Comparison of ENCODE assay signal across 1 cellular context in the genomic region with DNA sequence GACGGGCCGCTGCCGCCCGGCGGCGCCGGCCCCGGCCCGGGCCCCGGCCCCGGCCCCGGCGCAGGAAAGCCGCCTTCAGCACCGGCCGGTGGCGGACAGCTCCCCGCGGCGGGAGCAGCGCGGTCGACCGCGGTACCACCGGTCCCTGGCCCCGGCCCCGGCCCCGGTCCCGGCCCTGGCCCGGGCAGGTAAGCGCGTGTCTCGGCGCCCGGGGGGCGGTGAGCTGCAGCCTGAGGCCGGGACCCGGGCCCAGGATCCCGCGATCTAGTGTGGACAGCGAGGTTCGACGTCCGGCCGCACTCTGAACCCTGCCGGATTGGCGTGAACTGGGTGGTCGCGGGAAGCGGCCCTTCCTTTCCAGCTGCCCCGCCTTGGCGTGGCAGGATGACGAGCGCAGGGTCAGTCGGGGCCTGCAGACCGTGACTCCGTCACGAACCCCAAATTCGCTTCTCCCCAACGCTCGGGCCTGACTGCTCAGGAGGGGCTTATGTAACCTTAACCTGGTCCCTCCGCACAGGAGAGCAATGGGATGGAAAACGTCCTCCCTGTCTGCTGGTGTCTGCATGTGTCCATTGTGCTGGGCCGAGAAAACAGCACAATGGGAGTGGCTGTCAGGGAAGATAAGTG.
TF ChIP-seq lines count a peak whose summit lies in the region.

No MANE protein-coding gene starts in this region.

TF ChIP-seq in HepG2, 621 proteins besides CTCF, POLR2A, EP300 and RAD21 (continued from another document and continues in another):
- TF ChIP-seq RFXAP (CRISPR knock-in tag; IDR thresholded peaks at IDR 0.05; ENCODE audit: borderline replicate concordance) = 0 out of 2 replicates have a peak, but pooled peaks have one; percentile 35
- peak; percentile 67; the same call in 1 of the 2 replicates for TF ChIP-seq SRY (CRISPR knock-in tag; IDR thresholded peaks at IDR 0.05)
- TF ChIP-seq ZBTB8A (CRISPR knock-in tag; IDR thresholded peaks at IDR 0.05; ENCODE audit: borderline replicate concordance, low read depth) = no peak
- no peak; the same call in 1 of the 2 replicates for TF ChIP-seq ZMYM4 (CRISPR knock-in tag; IDR thresholded peaks at IDR 0.05)
- peak; percentile 96 for TF ChIP-seq HES4 (CRISPR knock-in tag; IDR thresholded peaks at IDR 0.05; ENCODE audit: borderline replicate concordance)
- TF ChIP-seq ZNF577 (CRISPR knock-in tag; IDR thresholded peaks at IDR 0.05; ENCODE audit: borderline replicate concordance, low read depth) = no peak
- TF ChIP-seq, protein P1, sequence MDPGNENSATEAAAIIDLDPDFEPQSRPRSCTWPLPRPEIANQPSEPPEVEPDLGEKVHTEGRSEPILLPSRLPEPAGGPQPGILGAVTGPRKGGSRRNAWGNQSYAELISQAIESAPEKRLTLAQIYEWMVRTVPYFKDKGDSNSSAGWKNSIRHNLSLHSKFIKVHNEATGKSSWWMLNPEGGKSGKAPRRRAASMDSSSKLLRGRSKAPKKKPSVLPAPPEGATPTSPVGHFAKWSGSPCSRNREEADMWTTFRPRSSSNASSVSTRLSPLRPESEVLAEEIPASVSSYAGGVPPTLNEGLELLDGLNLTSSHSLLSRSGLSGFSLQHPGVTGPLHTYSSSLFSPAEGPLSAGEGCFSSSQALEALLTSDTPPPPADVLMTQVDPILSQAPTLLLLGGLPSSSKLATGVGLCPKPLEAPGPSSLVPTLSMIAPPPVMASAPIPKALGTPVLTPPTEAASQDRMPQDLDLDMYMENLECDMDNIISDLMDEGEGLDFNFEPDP (CRISPR knock-in tag; conservative IDR thresholded peaks at IDR 0.05) = 0 out of 2 replicates have a peak, but pooled peaks have one; percentile 71
- no peak for TF ChIP-seq DMTF1 (CRISPR knock-in tag; IDR thresholded peaks at IDR 0.05)
- peak; percentile 79 for TF ChIP-seq HBP1 (CRISPR knock-in tag; IDR thresholded peaks at IDR 0.05; ENCODE audit: low read depth)
- TF ChIP-seq SATB2 (CRISPR knock-in tag; IDR thresholded peaks at IDR 0.05) = no peak
- no peak for TF ChIP-seq FLYWCH1 (CRISPR knock-in tag; IDR thresholded peaks at IDR 0.05)
- TF ChIP-seq EZH2 (conservative IDR thresholded peaks at IDR 0.05; ENCODE audit: low read depth, low read length) = no peak
- peak; percentile 85; the same call in 1 of the 2 replicates for TF ChIP-seq ZNF564 (CRISPR knock-in tag; IDR thresholded peaks at IDR 0.05)
- TF ChIP-seq, protein P2, sequence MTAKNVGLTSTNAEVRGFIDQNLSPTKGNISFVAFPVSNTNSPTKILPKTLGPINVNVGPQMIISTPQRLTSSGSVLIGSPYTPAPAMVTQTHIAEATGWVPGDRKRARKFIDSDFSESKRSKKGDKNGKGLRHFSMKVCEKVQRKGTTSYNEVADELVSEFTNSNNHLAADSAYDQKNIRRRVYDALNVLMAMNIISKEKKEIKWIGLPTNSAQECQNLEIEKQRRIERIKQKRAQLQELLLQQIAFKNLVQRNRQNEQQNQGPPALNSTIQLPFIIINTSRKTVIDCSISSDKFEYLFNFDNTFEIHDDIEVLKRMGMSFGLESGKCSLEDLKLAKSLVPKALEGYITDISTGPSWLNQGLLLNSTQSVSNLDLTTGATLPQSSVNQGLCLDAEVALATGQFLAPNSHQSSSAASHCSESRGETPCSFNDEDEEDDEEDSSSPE (CRISPR knock-in tag; IDR thresholded peaks at IDR 0.05) = no peak
- TF ChIP-seq ZXDC (CRISPR knock-in tag; IDR thresholded peaks at IDR 0.05) = no peak
- no peak for TF ChIP-seq DR1 (CRISPR knock-in tag; IDR thresholded peaks at IDR 0.05)
- TF ChIP-seq NR2F1 (CRISPR knock-in tag; IDR thresholded peaks at IDR 0.05) = no peak
- TF ChIP-seq HNF4G (IDR thresholded peaks at IDR 0.05; ENCODE audit: borderline replicate concordance, low read depth, low read length) = no peak
- TF ChIP-seq HNF4G (CRISPR knock-in tag; IDR thresholded peaks at IDR 0.05; ENCODE audit: borderline replicate concordance, low read depth) = no peak
- no peak for TF ChIP-seq NFIC (IDR thresholded peaks at IDR 0.05; ENCODE audit: low read length)
- TF ChIP-seq ZNF335 (CRISPR knock-in tag; IDR thresholded peaks at IDR 0.05) = no peak
- no peak for TF ChIP-seq ASH2L (IDR thresholded peaks at IDR 0.05; ENCODE audit: insufficient read length, low read depth, low read length)
- TF ChIP-seq, protein P3, sequence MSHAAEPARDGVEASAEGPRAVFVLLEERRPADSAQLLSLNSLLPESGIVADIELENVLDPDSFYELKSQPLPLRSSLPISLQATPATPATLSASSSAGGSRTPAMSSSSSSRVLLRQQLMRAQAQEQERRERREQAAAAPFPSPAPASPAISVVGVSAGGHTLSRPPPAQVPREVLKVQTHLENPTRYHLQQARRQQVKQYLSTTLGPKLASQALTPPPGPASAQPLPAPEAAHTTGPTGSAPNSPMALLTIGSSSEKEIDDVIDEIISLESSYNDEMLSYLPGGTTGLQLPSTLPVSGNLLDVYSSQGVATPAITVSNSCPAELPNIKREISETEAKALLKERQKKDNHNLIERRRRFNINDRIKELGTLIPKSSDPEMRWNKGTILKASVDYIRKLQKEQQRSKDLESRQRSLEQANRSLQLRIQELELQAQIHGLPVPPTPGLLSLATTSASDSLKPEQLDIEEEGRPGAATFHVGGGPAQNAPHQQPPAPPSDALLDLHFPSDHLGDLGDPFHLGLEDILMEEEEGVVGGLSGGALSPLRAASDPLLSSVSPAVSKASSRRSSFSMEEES (CRISPR knock-in tag; IDR thresholded peaks at IDR 0.05) = no peak
- no peak for TF ChIP-seq ZNF10 (CRISPR knock-in tag; IDR thresholded peaks at IDR 0.05; ENCODE audit: borderline replicate concordance, low read depth)
- no peak for TF ChIP-seq HMG20A (CRISPR knock-in tag; IDR thresholded peaks at IDR 0.05; ENCODE audit: borderline replicate concordance)
- TF ChIP-seq CC2D1A (CRISPR knock-in tag; IDR thresholded peaks at IDR 0.05) = no peak
- no peak for TF ChIP-seq PHF21A (CRISPR knock-in tag; IDR thresholded peaks at IDR 0.05)
- no peak for TF ChIP-seq HDAC2 (CRISPR knock-in tag; IDR thresholded peaks at IDR 0.05)
- TF ChIP-seq, protein P4, sequence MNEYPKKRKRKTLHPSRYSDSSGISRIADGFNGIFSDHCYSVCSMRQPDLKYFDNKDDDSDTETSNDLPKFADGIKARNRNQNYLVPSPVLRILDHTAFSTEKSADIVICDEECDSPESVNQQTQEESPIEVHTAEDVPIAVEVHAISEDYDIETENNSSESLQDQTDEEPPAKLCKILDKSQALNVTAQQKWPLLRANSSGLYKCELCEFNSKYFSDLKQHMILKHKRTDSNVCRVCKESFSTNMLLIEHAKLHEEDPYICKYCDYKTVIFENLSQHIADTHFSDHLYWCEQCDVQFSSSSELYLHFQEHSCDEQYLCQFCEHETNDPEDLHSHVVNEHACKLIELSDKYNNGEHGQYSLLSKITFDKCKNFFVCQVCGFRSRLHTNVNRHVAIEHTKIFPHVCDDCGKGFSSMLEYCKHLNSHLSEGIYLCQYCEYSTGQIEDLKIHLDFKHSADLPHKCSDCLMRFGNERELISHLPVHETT (CRISPR knock-in tag; conservative IDR thresholded peaks at IDR 0.05) = 0 out of 2 replicates have a peak, but pooled peaks have one; percentile 12
- TF ChIP-seq SUZ12 (IDR thresholded peaks at IDR 0.05; ENCODE audit: low read depth, low read length) = no peak
- TF ChIP-seq, protein P5, sequence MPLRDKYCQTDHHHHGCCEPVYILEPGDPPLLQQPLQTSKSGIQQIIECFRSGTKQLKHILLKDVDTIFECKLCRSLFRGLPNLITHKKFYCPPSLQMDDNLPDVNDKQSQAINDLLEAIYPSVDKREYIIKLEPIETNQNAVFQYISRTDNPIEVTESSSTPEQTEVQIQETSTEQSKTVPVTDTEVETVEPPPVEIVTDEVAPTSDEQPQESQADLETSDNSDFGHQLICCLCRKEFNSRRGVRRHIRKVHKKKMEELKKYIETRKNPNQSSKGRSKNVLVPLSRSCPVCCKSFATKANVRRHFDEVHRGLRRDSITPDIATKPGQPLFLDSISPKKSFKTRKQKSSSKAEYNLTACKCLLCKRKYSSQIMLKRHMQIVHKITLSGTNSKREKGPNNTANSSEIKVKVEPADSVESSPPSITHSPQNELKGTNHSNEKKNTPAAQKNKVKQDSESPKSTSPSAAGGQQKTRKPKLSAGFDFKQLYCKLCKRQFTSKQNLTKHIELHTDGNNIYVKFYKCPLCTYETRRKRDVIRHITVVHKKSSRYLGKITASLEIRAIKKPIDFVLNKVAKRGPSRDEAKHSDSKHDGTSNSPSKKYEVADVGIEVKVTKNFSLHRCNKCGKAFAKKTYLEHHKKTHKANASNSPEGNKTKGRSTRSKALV (CRISPR knock-in tag; IDR thresholded peaks at IDR 0.05) = no peak
- no peak for TF ChIP-seq CBX2 (IDR thresholded peaks at IDR 0.05; ENCODE audit: low read depth, low read length)
- no peak for TF ChIP-seq CBX2 (CRISPR knock-in tag; IDR thresholded peaks at IDR 0.05; ENCODE audit: low read depth)
- no peak for TF ChIP-seq ZNF225 (CRISPR knock-in tag; IDR thresholded peaks at IDR 0.05)
- no peak for TF ChIP-seq RCOR2 (CRISPR knock-in tag; IDR thresholded peaks at IDR 0.05)
- peak; percentile 72 for TF ChIP-seq YEATS4 (CRISPR knock-in tag; IDR thresholded peaks at IDR 0.05; ENCODE audit: borderline replicate concordance)
- TF ChIP-seq CAMTA2 (CRISPR knock-in tag; IDR thresholded peaks at IDR 0.05; ENCODE audit: borderline replicate concordance) = no peak
- no peak for TF ChIP-seq ZHX1 (CRISPR knock-in tag; IDR thresholded peaks at IDR 0.05; ENCODE audit: low read depth)
- no peak for TF ChIP-seq FOXO1 (CRISPR knock-in tag; IDR thresholded peaks at IDR 0.05)
- TF ChIP-seq ZNF816 (CRISPR knock-in tag; IDR thresholded peaks at IDR 0.05; ENCODE audit: borderline replicate concordance) = no peak
- TF ChIP-seq IRF1 (CRISPR knock-in tag; IDR thresholded peaks at IDR 0.05; ENCODE audit: low read depth) = 0 out of 2 replicates have a peak, but pooled peaks have one; percentile 56
